In the genomic region with DNA sequence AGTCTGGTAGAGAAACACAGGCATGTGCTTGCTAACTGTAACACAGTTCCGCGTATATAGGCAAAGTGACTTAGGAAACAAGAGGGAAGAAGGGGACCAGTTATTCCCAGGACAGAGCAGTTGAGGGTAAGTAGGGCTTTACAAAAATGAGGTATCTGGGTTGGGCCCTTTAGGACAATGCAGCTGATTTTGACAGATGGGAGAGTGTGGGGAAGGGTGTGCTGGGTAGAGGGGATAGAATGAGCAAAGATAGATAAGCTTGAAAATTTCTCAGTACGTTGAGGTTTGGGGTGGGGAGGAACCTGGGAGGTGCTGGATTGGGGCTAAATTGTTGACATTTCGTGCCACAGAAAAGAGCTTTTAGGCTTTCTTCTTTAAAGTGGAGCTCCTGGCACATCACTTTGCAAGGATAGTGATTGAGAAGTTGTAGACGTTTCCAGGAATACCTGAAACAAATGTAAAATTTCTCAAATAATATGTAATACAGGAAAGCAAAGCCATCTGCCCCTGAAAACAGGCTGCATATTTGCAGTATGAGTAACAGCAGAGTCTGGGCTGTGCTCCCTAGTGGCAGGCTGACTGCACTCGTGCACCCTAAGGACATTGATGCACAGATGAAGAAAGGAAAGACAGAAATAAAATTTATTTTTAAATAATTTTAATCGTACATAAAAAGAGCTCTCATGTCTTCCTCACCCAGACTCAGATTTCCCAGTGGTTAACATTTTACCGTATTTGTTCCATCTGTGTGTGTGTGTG, we compare ENCODE assay signal across 9 cellular contexts.
DNase-seq lines count a peak whose midpoint lies in the region; ATAC-seq, FAIRE-seq and TF ChIP-seq lines count a peak whose summit lies in the region.
"Had no signal": no experiment of that assay in that cellular context is flagged by ENCODE, and none has a peak within 500 bp of the region (broad histone marks: within the 10 kb centered on the region; RNA-seq: fewer than 3 reads in every experiment).

No MANE protein-coding gene starts in this region.

- no peaks in the 10 kb centered on the region for H3K9me3 ChIP-seq in T-helper 17 cell (ENCODE audit: control insufficient read depth, low read length, poor library complexity, severe bottlenecking)

- H3K4me3 Mint-ChIP-seq in T-helper 17 cell (no peak overlapping the region), osteocyte (ENCODE audit: unreplicated experiment) (no peak overlapping the region)

- H3K36me3 Mint-ChIP-seq in T-helper 17 cell (ENCODE audit: low read depth) (peaks cover 6% of the 10 kb centered on the region), osteocyte (ENCODE audit: unreplicated experiment) (no peaks in the 10 kb centered on the region)
- H3K36me3 Mint-ChIP-seq: CD8-positive, alpha-beta memory T cell had no signal

- H3K4me3 ChIP-seq in fibroblast of pulmonary artery (replicated peaks; ENCODE audit: low read depth, low read length): no peak overlapping the region

- FAIRE-seq in HTR-8/SVneo (lab: Jason Lieb, UNC): no peak

- ATAC-seq in T-helper 17 cell (no peak), HG03342 (IDR thresholded peaks at IDR 0.05; ENCODE audit: unreplicated experiment) (no peak)

- H3K9me3 Mint-ChIP-seq in osteocyte (ENCODE audit: unreplicated experiment): no peaks in the 10 kb centered on the region
- H3K9me3 Mint-ChIP-seq: CD8-positive, alpha-beta memory T cell had no signal

- TF ChIP-seq CTCF in fibroblast of pulmonary artery (IDR thresholded peaks at IDR 0.05; ENCODE audit: low read length, missing control alignments) (peak; percentile 35), osteocyte (IDR thresholded peaks at IDR 0.05) (peak; percentile 32), GM13977 (IDR thresholded peaks at IDR 0.05; ENCODE audit: extremely low read depth, insufficient read depth, missing control alignments) (no peak)

- H3K4me1 Mint-ChIP-seq in T-helper 17 cell: peaks cover 8% of the 10 kb centered on the region
- peaks cover 53% of the 10 kb centered on the region for H3K4me1 Mint-ChIP-seq in osteocyte (ENCODE audit: unreplicated experiment)

- in situ Hi-C loops in GM13977 (cut with MboI; ENCODE audit: low pct_unique_long_range_greater_than_20kb, low sequenced_read_pairs, unreplicated experiment): loop anchor here (10.0 kb wide), 1 partner anchor 58 kb away; no protein-coding TSS in a partner anchor

- H3K27ac Mint-ChIP-seq in T-helper 17 cell: peak overlapping the region; percentile 41
- H3K27ac Mint-ChIP-seq in osteocyte (ENCODE audit: unreplicated experiment): peak overlapping the region; percentile 83
- H3K27ac Mint-ChIP-seq: CD8-positive, alpha-beta memory T cell had no signal

- peaks cover 35% of the 10 kb centered on the region for H3K27me3 Mint-ChIP-seq in T-helper 17 cell
- no peaks in the 10 kb centered on the region for H3K27me3 Mint-ChIP-seq in osteocyte (ENCODE audit: unreplicated experiment)

- peak; percentile 63 for DNase-seq in AG08396 (ENCODE audit: low spot score)
- DNase-seq in T-helper 17 cell: no peak
- DNase-seq in fibroblast of pulmonary artery (ENCODE audit: low read depth): peak; percentile 74
- DNase-seq in osteocyte (ENCODE audit: extremely low spot score, unreplicated experiment): no peak
- DNase-seq in DMS153 treated with DMSO at 0.1 percent for 48 hours (lab: John Stamatoyannopoulos, UW; ENCODE audit: unreplicated experiment): no peak
- DNase-seq in HTR-8/SVneo (ENCODE audit: insufficient read length, low spot score): no peak
- no peak for DNase-seq in GM13977 (ENCODE audit: low spot score)
- DNase-seq: CD8-positive, alpha-beta memory T cell had no signal

Comparison
In these comparisons a context has a peak if more than half of its experiments do, and no peak if none do; other contexts are left out.
1. DNase-seq: peak in AG08396 (single experiment) and fibroblast of pulmonary artery (single experiment); none in T-helper 17 cell (0 of 3), osteocyte (single experiment), DMS153 treated with DMSO at 0.1 percent for 48 hours (single experiment), HTR-8/SVneo (single experiment) and GM13977 (single experiment).